Comparison of ENCODE assay signal across 1 cellular context in the genomic region with DNA sequence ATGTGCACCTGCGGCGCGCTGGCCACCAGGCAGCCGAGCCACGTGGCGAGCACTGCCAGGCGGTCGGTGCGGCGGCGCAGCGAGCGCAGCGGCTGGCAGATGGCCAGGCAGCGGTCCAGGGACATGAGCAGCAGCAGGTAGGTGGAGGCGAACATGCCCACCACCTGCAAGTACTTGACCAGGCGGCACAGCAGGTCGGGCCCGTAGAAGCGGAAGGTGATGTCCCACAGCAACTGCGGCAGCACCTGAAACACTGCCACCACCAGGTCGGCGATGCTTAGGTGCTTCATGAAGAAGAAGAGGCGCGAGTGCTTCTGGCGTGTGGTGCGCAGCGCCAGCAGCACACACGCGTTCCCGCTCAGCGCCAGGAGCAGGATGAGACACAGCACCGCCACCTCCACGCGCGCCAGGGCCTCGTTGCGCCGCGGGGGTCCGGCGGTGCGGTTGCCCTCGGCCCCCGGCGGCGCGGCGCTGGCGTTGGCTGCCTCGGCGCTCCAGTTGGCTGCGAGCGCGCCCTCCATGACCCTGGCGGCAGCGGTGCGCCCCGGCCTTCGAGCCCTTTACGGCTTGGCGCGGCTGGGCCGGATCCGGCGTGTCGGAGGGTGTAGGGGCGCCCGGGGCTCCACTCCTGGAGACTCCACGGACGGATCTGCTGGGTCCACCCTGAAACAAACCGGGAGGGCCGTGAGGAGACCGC.
TF ChIP-seq lines count a peak whose summit lies in the region.

No MANE protein-coding gene starts in this region.

TF ChIP-seq in SK-N-SH, 30 proteins besides CTCF, POLR2A, EP300 and RAD21 (continued from another document):
- TF ChIP-seq, protein P1, sequence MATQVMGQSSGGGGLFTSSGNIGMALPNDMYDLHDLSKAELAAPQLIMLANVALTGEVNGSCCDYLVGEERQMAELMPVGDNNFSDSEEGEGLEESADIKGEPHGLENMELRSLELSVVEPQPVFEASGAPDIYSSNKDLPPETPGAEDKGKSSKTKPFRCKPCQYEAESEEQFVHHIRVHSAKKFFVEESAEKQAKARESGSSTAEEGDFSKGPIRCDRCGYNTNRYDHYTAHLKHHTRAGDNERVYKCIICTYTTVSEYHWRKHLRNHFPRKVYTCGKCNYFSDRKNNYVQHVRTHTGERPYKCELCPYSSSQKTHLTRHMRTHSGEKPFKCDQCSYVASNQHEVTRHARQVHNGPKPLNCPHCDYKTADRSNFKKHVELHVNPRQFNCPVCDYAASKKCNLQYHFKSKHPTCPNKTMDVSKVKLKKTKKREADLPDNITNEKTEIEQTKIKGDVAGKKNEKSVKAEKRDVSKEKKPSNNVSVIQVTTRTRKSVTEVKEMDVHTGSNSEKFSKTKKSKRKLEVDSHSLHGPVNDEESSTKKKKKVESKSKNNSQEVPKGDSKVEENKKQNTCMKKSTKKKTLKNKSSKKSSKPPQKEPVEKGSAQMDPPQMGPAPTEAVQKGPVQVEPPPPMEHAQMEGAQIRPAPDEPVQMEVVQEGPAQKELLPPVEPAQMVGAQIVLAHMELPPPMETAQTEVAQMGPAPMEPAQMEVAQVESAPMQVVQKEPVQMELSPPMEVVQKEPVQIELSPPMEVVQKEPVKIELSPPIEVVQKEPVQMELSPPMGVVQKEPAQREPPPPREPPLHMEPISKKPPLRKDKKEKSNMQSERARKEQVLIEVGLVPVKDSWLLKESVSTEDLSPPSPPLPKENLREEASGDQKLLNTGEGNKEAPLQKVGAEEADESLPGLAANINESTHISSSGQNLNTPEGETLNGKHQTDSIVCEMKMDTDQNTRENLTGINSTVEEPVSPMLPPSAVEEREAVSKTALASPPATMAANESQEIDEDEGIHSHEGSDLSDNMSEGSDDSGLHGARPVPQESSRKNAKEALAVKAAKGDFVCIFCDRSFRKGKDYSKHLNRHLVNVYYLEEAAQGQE (IDR thresholded peaks at IDR 0.05; ENCODE audit: low read depth, low read length) = no peak
- TF ChIP-seq, protein P2, sequence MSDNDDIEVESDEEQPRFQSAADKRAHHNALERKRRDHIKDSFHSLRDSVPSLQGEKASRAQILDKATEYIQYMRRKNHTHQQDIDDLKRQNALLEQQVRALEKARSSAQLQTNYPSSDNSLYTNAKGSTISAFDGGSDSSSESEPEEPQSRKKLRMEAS (IDR thresholded peaks at IDR 0.05; ENCODE audit: low read depth) = no peak
- TF ChIP-seq FOXJ3 (CRISPR knock-in tag; IDR thresholded peaks at IDR 0.05) (no peak), ELF1 (IDR thresholded peaks at IDR 0.05) (no peak), CHD2 (IDR thresholded peaks at IDR 0.05; ENCODE audit: low read length, partially characterized antibody) (no peak), FOXM1 (IDR thresholded peaks at IDR 0.05; ENCODE audit: low read depth) (no peak), RXRA (IDR thresholded peaks at IDR 0.05; ENCODE audit: borderline replicate concordance, low read depth) (no peak), SIN3A (IDR thresholded peaks at IDR 0.05; ENCODE audit: borderline replicate concordance, low read depth, low read length) (no peak), YY1 (IDR thresholded peaks at IDR 0.05; ENCODE audit: low read depth) (no peak), RFX5 (IDR thresholded peaks at IDR 0.05; ENCODE audit: low read length) (no peak), NRF1 (IDR thresholded peaks at IDR 0.05; ENCODE audit: low read depth, low read length) (no peak)
